Comparison of ENCODE assay signal across 14 cellular contexts in the genomic region with DNA sequence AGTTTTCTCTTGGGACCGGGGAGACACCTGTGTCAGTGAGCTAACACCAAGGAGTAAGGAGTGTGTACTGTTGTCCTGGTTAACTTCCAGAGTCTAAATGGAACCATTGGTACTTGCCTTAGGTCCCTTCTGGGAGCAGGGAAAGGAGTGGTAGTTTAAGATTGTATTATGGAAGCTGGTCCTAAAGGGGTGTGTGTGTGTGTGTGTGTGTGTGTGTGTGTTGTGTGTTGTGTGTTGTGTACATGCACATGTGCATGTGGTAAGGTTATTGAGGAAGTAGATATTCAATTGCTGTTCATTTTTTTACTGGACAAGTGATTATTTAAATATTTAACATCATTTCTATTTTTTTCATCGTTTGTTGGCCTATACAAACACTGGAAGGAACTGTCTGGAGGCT. TPM values are rescaled to one million over a fixed set of nuclear protein-coding genes. Genes with fewer than 3 reads are reported as not detected.
DNase-seq lines count a peak whose midpoint lies in the region; ATAC-seq, FAIRE-seq and TF ChIP-seq lines count a peak whose summit lies in the region.
"Had no signal": no experiment of that assay in that cellular context is flagged by ENCODE, and none has a peak within 500 bp of the region (broad histone marks: within the 10 kb centered on the region; RNA-seq: fewer than 3 reads in every experiment).

No MANE protein-coding gene starts in this region.

- H3K79me2 ChIP-seq in PC-9 (ENCODE audit: low read depth): no peaks in the 10 kb centered on the region
- peaks cover 10% of the 10 kb centered on the region for H3K79me2 ChIP-seq in hepatocyte

- H3K27me3 ChIP-seq in left ventricle myocardium inferior (ENCODE audit: low read depth): no peaks in the 10 kb centered on the region
- H3K27me3 ChIP-seq in PC-9 (ENCODE audit: insufficient read depth, low read depth): no peaks in the 10 kb centered on the region
- no peaks in the 10 kb centered on the region for H3K27me3 ChIP-seq in hepatocyte
- H3K27me3 ChIP-seq: esophagus squamous epithelium, uterus had no signal

- peak overlapping the region; percentile 98 for H3K4me2 ChIP-seq in PC-9
- H3K4me2 ChIP-seq in hepatocyte: peak overlapping the region; percentile 85

- H3F3A ChIP-seq in PC-9 (ENCODE audit: insufficient read depth, low read depth): no peaks in the 10 kb centered on the region

- H3K4me1 ChIP-seq in left ventricle myocardium inferior: peaks cover 29% of the 10 kb centered on the region
- peaks cover 17% of the 10 kb centered on the region for H3K4me1 ChIP-seq in PC-9 (replicated peaks; ENCODE audit: insufficient read depth)
- H3K4me1 ChIP-seq in hepatocyte (ENCODE audit: insufficient read depth): peaks cover 9% of the 10 kb centered on the region
- H3K4me1 ChIP-seq: uterus had no signal

- H3K36me3 ChIP-seq in left ventricle myocardium inferior (no peaks in the 10 kb centered on the region), PC-9 (ENCODE audit: low read depth) (no peaks in the 10 kb centered on the region), hepatocyte (replicated peaks; ENCODE audit: insufficient read depth, low read depth) (no peaks in the 10 kb centered on the region)
- H3K36me3 ChIP-seq: esophagus squamous epithelium, uterus had no signal

- no peak for FAIRE-seq in frontal cortex (lab: Jason Lieb, UNC)

- POLR2A ChIA-PET in PC-9 (lab: Charles Lee; ENCODE audit: unreplicated experiment): no interaction called here

- H3K9me2 ChIP-seq in PC-9 (ENCODE audit: insufficient read depth) (no peaks in the 10 kb centered on the region), hepatocyte (replicated peaks; ENCODE audit: insufficient read depth) (no peaks in the 10 kb centered on the region)

- H3K27ac ChIP-seq in left ventricle myocardium inferior (replicated peaks) (no peak overlapping the region), PC-9 (no peak overlapping the region), hepatocyte (no peak overlapping the region)

- intact Hi-C loops in left ventricle myocardium inferior (cut with micrococcal nuclease): loop anchor here (10.0 kb wide), 1 partner anchor 456 kb away; no protein-coding TSS in a partner anchor
- intact Hi-C loops in left cardiac atrium (cut with DNase I): loop anchor here in 1 of 2 donors (10.0 kb wide), 2 partner anchors 246 to 456 kb away; no protein-coding TSS in a partner anchor
- intact Hi-C loops in PC-9 (cut with micrococcal nuclease; ENCODE audit: unreplicated experiment): loop anchor here (5.0 to 10.0 kb wide), 3 partner anchors 438 to 836 kb away; partner anchors contain the start of gene ANTXR1

- H3K9me3 ChIP-seq in left ventricle myocardium inferior (replicated peaks): no peaks in the 10 kb centered on the region
- no peaks in the 10 kb centered on the region; the same call in 1 of the 2 replicates for H3K9me3 ChIP-seq in PC-9 (ENCODE audit: insufficient read depth, low read depth)
- H3K9me3 ChIP-seq in hepatocyte (ENCODE audit: low read depth): no peaks in the 10 kb centered on the region
- H3K9me3 ChIP-seq: esophagus squamous epithelium, uterus had no signal

- H4K20me1 ChIP-seq in PC-9 (ENCODE audit: insufficient read depth): no peaks in the 10 kb centered on the region
- no peaks in the 10 kb centered on the region for H4K20me1 ChIP-seq in hepatocyte (ENCODE audit: insufficient read depth, poor library complexity, severe bottlenecking)

- BruUV-seq in PC-9 (replicated peaks; lab: Mats Ljungman, UMichigan): no TSS peak

- H3K4me3 ChIP-seq in left ventricle myocardium inferior (peak overlapping the region; percentile 90), PC-9 (peak overlapping the region; percentile 76; the same call in 1 of the 2 replicates), hepatocyte (peak overlapping the region; percentile 45)

- TF ChIP-seq CTCF in left ventricle myocardium inferior (IDR thresholded peaks at IDR 0.05; ENCODE audit: borderline replicate concordance) (no peak), PC-9 (conservative IDR thresholded peaks at IDR 0.05) (no peak), hepatocyte (IDR thresholded peaks at IDR 0.05; ENCODE audit: poor library complexity) (no peak)

- no peak for ATAC-seq in left cardiac atrium
- ATAC-seq in GM19452 (IDR thresholded peaks at IDR 0.05; ENCODE audit: unreplicated experiment): no peak
- ATAC-seq: left colon, Right ventricle myocardium inferior had no signal

- H2AFZ ChIP-seq in PC-9: no peak overlapping the region
- H2AFZ ChIP-seq in hepatocyte: no peak overlapping the region

- DNase-seq in left ventricle myocardium inferior (no peak), left cardiac atrium (no peak), PC-9 (no peak), hepatocyte (ENCODE audit: low spot score) (no peak), NCI-H345 treated with DMSO at 0.1 percent for 48 hours (lab: John Stamatoyannopoulos, UW; ENCODE audit: unreplicated experiment) (no peak), NCI-H226 (no peak), frontal cortex (ENCODE audit: low spot score in 2 of 2) (no peak)
- DNase-seq: activated CD4-positive, alpha-beta T cell treated with anti-CD3 and anti-CD28 coated beads for 4 hours; esophagus squamous epithelium; left colon; NCI-H1930; uterus had no signal

- CTCF ChIA-PET in PC-9 (lab: Charles Lee): interaction anchor here (0.6 kb wide), 1 partner anchor 57 kb away, joined by 3 read pairs; no protein-coding TSS in a partner anchor

- 73% methylated on average over 2 of the region's 2 CpGs for WGBS in hepatocyte (ENCODE audit: low lambda C conversion rate, missing lambda C conversion rate)

RNA-seq across cellular contexts. Expression of gene APLF, which starts 1.4 kb away (rescaled TPM):
- 4.8 TPM for total RNA-seq in left ventricle myocardium inferior
- 1 to 10 TPM; 4.6 to 5.5 TPM for total RNA-seq in left cardiac atrium
- total RNA-seq in PC-9 (2021): 3.9 and 4.5 TPM in 2 replicates
- total RNA-seq in hepatocyte: 4.9 and 5.0 TPM in 2 replicates
- polyA plus RNA-seq in hepatocyte: 1.5 TPM in 2 replicates
- total RNA-seq in frontal cortex: 11.8 TPM

RNA-seq across cellular contexts. Expression of gene FBXO48, which starts 1.7 kb away (rescaled TPM):
- total RNA-seq in left ventricle myocardium inferior: 1.0 TPM
- 1 to 10 TPM in 1 of 2 donors, under 1 TPM in 1; 0.60 to 1.4 TPM for total RNA-seq in left cardiac atrium
- 1.2 and 1.6 TPM in 2 replicates for total RNA-seq in PC-9 (2021)
- 0.83 and 0.84 TPM in 2 replicates for total RNA-seq in hepatocyte
- polyA plus RNA-seq in hepatocyte: 0.36 and 0.58 TPM in 2 replicates
- total RNA-seq in frontal cortex: 0.82 TPM
